8 cellular contexts compared by ENCODE assay signal in the genomic region with DNA sequence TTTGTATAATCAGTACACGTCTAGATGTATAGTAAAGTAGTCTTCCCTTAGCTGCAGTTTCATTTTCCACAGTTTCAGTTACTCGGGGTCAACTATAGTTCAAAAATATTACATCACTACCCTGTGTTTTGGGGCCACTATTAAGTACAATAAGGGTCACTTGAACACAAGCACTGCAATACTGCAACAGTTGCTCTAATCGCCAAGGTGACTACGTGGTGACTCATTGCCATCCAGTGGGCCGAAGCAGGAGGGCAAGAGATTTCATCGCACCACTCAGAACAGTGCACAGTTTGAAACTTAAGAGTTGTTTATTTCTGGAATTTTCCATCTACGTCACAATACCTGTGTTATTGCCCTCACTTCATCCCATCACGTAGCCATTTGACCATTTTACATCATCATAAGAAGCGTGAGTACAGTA. TPM values are rescaled to one million over a fixed set of nuclear protein-coding genes. Genes with fewer than 3 reads are reported as not detected.
DNase-seq lines count a peak whose midpoint lies in the region; ATAC-seq and TF ChIP-seq lines count a peak whose summit lies in the region.

A gene (plus strand): TSS at position 379 of the 424 bp plus-strand sequence. CDS start 18,994 bp downstream, outside the sequence.

- H3K36me3 Mint-ChIP-seq in nephron (ENCODE audit: low read depth), result no peaks in the 10 kb centered on the region
- H3K36me3 Mint-ChIP-seq in activated naive CD4-positive, alpha-beta T cell treated with anti-CD3 and anti-CD28 coated beads, Interleukin-2, amount 10 ng/mL, durations not matched to agents 7 days and 5 days, result no peaks in the 10 kb centered on the region

- TF ChIP-seq CTCF in nephron (IDR thresholded peaks at IDR 0.05; ENCODE audit: unreplicated experiment in 3 of 3), result peak in 1 of 3 experiments; percentile 18

- H3K4me3 Mint-ChIP-seq in nephron, result no peak within 1 kb of the TSS
- H3K4me3 Mint-ChIP-seq in activated naive CD4-positive, alpha-beta T cell treated with anti-CD3 and anti-CD28 coated beads, Interleukin-2, amount 10 ng/mL, durations not matched to agents 7 days and 5 days, result no peak within 1 kb of the TSS

- ATAC-seq in Right ventricle myocardium inferior (peak; percentile 75), HG02798 (IDR thresholded peaks at IDR 0.05; ENCODE audit: poor library complexity, unreplicated experiment) (peak; percentile 68)

- DNase-seq in Right ventricle myocardium inferior (ENCODE audit: missing footprints), result no peak
- no peak for DNase-seq in cardiac septum (ENCODE audit: low spot score)
- DNase-seq in NCI-H69 (lab: John Stamatoyannopoulos, UW), result peak; percentile 94
- peak; percentile 93 to 94 for DNase-seq in dermis microvascular lymphatic vessel endothelial cell (ENCODE audit: low read depth in 2 of 2)
- DNase-seq in SK-N-DZ (ENCODE audit: low spot score), result no peak
- DNase-seq in activated naive CD4-positive, alpha-beta T cell treated with anti-CD3 and anti-CD28 coated beads, Interleukin-2, amount 10 ng/mL, durations not matched to agents 7 days and 5 days, result no peak

- H3K9me3 Mint-ChIP-seq in nephron, result no peaks in the 10 kb centered on the region
- no peaks in the 10 kb centered on the region for H3K9me3 Mint-ChIP-seq in activated naive CD4-positive, alpha-beta T cell treated with anti-CD3 and anti-CD28 coated beads, Interleukin-2, amount 10 ng/mL, durations not matched to agents 7 days and 5 days

- CTCF ChIA-PET in activated naive CD4-positive, alpha-beta T cell treated with anti-CD3 and anti-CD28 coated beads, Interleukin-2, amount 10 ng/mL, durations not matched to agents 7 days and 5 days (lab: Charles Lee), result no interaction called here

- peaks cover 17% of the 10 kb centered on the region for H3K4me1 Mint-ChIP-seq in nephron
- no peaks in the 10 kb centered on the region for H3K4me1 Mint-ChIP-seq in activated naive CD4-positive, alpha-beta T cell treated with anti-CD3 and anti-CD28 coated beads, Interleukin-2, amount 10 ng/mL, durations not matched to agents 7 days and 5 days

- no peaks in the 10 kb centered on the region for H3K27me3 Mint-ChIP-seq in nephron (ENCODE audit: low read depth)
- H3K27me3 Mint-ChIP-seq in activated naive CD4-positive, alpha-beta T cell treated with anti-CD3 and anti-CD28 coated beads, Interleukin-2, amount 10 ng/mL, durations not matched to agents 7 days and 5 days, result peaks cover 34% of the 10 kb centered on the region

- intact Hi-C loops in Right ventricle myocardium inferior (cut with DNase I) (loop anchor here (10.0 kb wide), 1 partner anchor 137 kb away; no protein-coding TSS in a partner anchor), cardiac septum (cut with DNase I) (no loop called here)

- peak within 1 kb of the TSS; percentile 5 to 45 (median 43) for H3K27ac Mint-ChIP-seq in nephron
- H3K27ac Mint-ChIP-seq in activated naive CD4-positive, alpha-beta T cell treated with anti-CD3 and anti-CD28 coated beads, Interleukin-2, amount 10 ng/mL, durations not matched to agents 7 days and 5 days, result no peak within 1 kb of the TSS

RNA-seq across cellular contexts. Expression of the gene that starts here (rescaled TPM):
- total RNA-seq in Right ventricle myocardium inferior, result not detected
- total RNA-seq in cardiac septum, result not detected
- total RNA-seq in dermis microvascular lymphatic vessel endothelial cell, result under 0.01 and 0.13 TPM in 2 replicates
- polyA plus RNA-seq in SK-N-DZ (2014; cell fraction: cytosol; rRNA removed), result not detected in 2 replicates
- polyA plus RNA-seq in SK-N-DZ (2014; cell fraction: nucleus; rRNA removed), result not detected in 2 replicates

Comparison
In these comparisons a context has a peak if more than half of its experiments do, and no peak if none do; other contexts are left out.
1. Peak in ATAC-seq in Right ventricle myocardium inferior; RNA of the gene not detected or under 1 TPM.
2. Peak in DNase-seq in dermis microvascular lymphatic vessel endothelial cell; RNA of the gene not detected or under 1 TPM.